In genomic region chr20:44056010-44056698, GRCh38 we compare ENCODE assay signal across 8 cellular contexts.
DNase-seq lines count a peak whose midpoint lies in the region; ATAC-seq, FAIRE-seq and TF ChIP-seq lines count a peak whose summit lies in the region.

No MANE protein-coding gene starts in this region.

- H3K27ac ChIP-seq in HepG2 (ENCODE audit: extremely low read length, insufficient read depth, low read length) (no peak overlapping the region), stomach (no peak overlapping the region)

- H3K36me3 ChIP-seq in HepG2 (replicated peaks in 1 of 2; ENCODE audit: control insufficient read depth in 1 of 2, insufficient read depth in 2 of 2, low read length in 2 of 2), result no peaks in the 10 kb centered on the region
- peaks cover 0 to 33% (median 10%) of the 10 kb centered on the region in 4 donors for H3K36me3 ChIP-seq in stomach

- TF ChIP-seq RAD21 in HepG2 (CRISPR knock-in tag; IDR thresholded peaks at IDR 0.05), result peak; percentile 80

- peaks cover 4 to 50% of the 10 kb centered on the region in 2 experiments; a peak in 3 of 5 replicates for H3K27me3 ChIP-seq in HepG2 (ENCODE audit: control insufficient read depth in 1 of 2, insufficient read depth in 2 of 2, low read length in 2 of 2)
- no peaks in the 10 kb centered on the region for H3K27me3 ChIP-seq in stomach

- BruUV-seq in HepG2 (replicated peaks; lab: Mats Ljungman, UMichigan), result no TSS peak

- no peaks in the 10 kb centered on the region for H4K20me1 ChIP-seq in HepG2 (ENCODE audit: insufficient read depth, low read length)

- 14% methylated on average over 13 of the region's 13 CpGs for WGBS in HepG2 (ENCODE audit: low lambda C conversion rate)
- 61 to 70% (median 66%) methylated on average over 13 of the region's 13 CpGs for WGBS in stomach, 5 donors

- in situ Hi-C loops in HepG2 (cut with HindIII; ENCODE audit: extremely low pct_ligation_motif_present, low pct_unique_long_range_greater_than_20kb), result no loop called here

- H3K9ac ChIP-seq in HepG2 (ENCODE audit: insufficient read depth, low read depth, low read length), result no peak overlapping the region

- no peaks in the 10 kb centered on the region for H3K4me1 ChIP-seq in HepG2 (ENCODE audit: insufficient read depth, low read length)
- no peaks in the 10 kb centered on the region for H3K4me1 ChIP-seq in stomach

- DNase-seq in A172 (ENCODE audit: low spot score), result peak; percentile 20
- no peak for DNase-seq in GM18507 (ENCODE audit: extremely low spot score, insufficient read length, low read depth)
- peak; percentile 39 to 53 for DNase-seq in SHP77 (lab: John Stamatoyannopoulos, UW)
- DNase-seq in astrocyte of the hippocampus (ENCODE audit: low read depth, low spot score), result peak; percentile 44
- DNase-seq in HepG2 (ENCODE audit: low spot score), result peak; percentile 61
- DNase-seq in stomach, result peak; percentile 29

- TF ChIP-seq POLR2A in HepG2 (IDR thresholded peaks at IDR 0.05; ENCODE audit: insufficient read depth in 1 of 2, low read depth in 2 of 2, low read length in 2 of 2), result no peak
- TF ChIP-seq POLR2A in stomach (IDR thresholded peaks at IDR 0.05), result no peak

- FAIRE-seq in GM18507 (lab: Jason Lieb, UNC) (peak; percentile 35), HepG2 (lab: Jason Lieb, UNC) (peak; percentile 40)

- H3K4me3 ChIP-seq in HepG2 (replicated peaks in 1 of 3; ENCODE audit: insufficient read depth in 1 of 3, low read depth in 2 of 3, low read length in 3 of 3) (no peak overlapping the region), stomach (no peak overlapping the region)

- H3K9me3 ChIP-seq in HepG2 (ENCODE audit: low read length), result no peaks in the 10 kb centered on the region
- peaks cover 0 to 13% (median 3%) of the 10 kb centered on the region in 4 donors for H3K9me3 ChIP-seq in stomach

- no peak overlapping the region for H3K4me2 ChIP-seq in HepG2 (ENCODE audit: low read depth, low read length)

- intact Hi-C loops in HepG2 (cut with micrococcal nuclease; ENCODE audit: unreplicated experiment), result loop anchor here (1.0 kb wide), 1 partner anchor 24 kb away; no protein-coding TSS in a partner anchor
- intact Hi-C loops in stomach (cut with DNase I; ENCODE audit: low total_unique reads), result no loop called here

- H3K79me2 ChIP-seq in HepG2 (ENCODE audit: insufficient read depth, low read length), result no peaks in the 10 kb centered on the region

- peak; percentile 98 for ATAC-seq in HepG2
- ATAC-seq in GM19452 (IDR thresholded peaks at IDR 0.05; ENCODE audit: unreplicated experiment), result no peak
- ATAC-seq in HG03108 (IDR thresholded peaks at IDR 0.05; ENCODE audit: unreplicated experiment), result no peak

- CTCF ChIA-PET in HepG2 (lab: Yijun Ruan, JAX; ENCODE audit: low intra/inter-chr PET ratio, low total read pairs), result interaction anchor here (1.3 to 3.5 kb wide), 2 partner anchors 24 to 134 kb away, joined by 6 to 57 read pairs; no protein-coding TSS in a partner anchor

- POLR2A ChIA-PET in HepG2 (lab: Yijun Ruan, JAX), result no interaction called here

- no peak overlapping the region for H2AFZ ChIP-seq in HepG2 (ENCODE audit: low read length)

- TF ChIP-seq CTCF in HepG2 (CRISPR knock-in tag; IDR thresholded peaks at IDR 0.05) (peak; percentile 82), stomach (IDR thresholded peaks at IDR 0.05) (peak in 1 of 7 experiments; percentile 12)

- TF ChIP-seq EP300 in HepG2 (IDR thresholded peaks at IDR 0.05; ENCODE audit: low read depth in 2 of 2, low read length in 2 of 2) (no peak), HepG2 (CRISPR knock-in tag; IDR thresholded peaks at IDR 0.05; ENCODE audit: borderline replicate concordance) (no peak), stomach (IDR thresholded peaks at IDR 0.05) (no peak)

TF ChIP-seq in HepG2, 621 proteins besides CTCF, POLR2A, EP300 and RAD21:
- peak; percentile 32 for TF ChIP-seq YY1 (IDR thresholded peaks at IDR 0.05; ENCODE audit: insufficient read depth, insufficient replicate concordance, low read depth, low read length)
- peak; percentile 89 for TF ChIP-seq XRCC5 (optimal IDR thresholded peaks at IDR 0.05; ENCODE audit: low read length)
- TF ChIP-seq ZNF598 (CRISPR knock-in tag; IDR thresholded peaks at IDR 0.05; ENCODE audit: borderline replicate concordance), result 0 out of 2 replicates have a peak, but pooled peaks have one; percentile 21
- 0 out of 2 replicates have a peak, but pooled peaks have one; percentile 14 for TF ChIP-seq SALL1 (CRISPR knock-in tag; IDR thresholded peaks at IDR 0.05)
- no peak for TF ChIP-seq CCAR2 (optimal IDR thresholded peaks at IDR 0.05; ENCODE audit: low read depth, low read length)
- peak; percentile 86 for TF ChIP-seq STAG1 (CRISPR knock-in tag; IDR thresholded peaks at IDR 0.05)
- TF ChIP-seq TEAD3 (CRISPR knock-in tag; optimal IDR thresholded peaks at IDR 0.05; ENCODE audit: borderline replicate concordance), result peak; percentile 47
- peak; percentile 64; the same call in 1 of the 2 replicates for TF ChIP-seq ZNF274 (CRISPR knock-in tag; IDR thresholded peaks at IDR 0.05)
- TF ChIP-seq SMC3 (IDR thresholded peaks at IDR 0.05; ENCODE audit: low read length), result peak; percentile 86
- TF ChIP-seq NFIB (CRISPR knock-in tag; IDR thresholded peaks at IDR 0.05; ENCODE audit: borderline replicate concordance), result no peak
- TF ChIP-seq ZNF788 (CRISPR knock-in tag; IDR thresholded peaks at IDR 0.05; ENCODE audit: borderline replicate concordance), result peak; percentile 38; the same call in 1 of the 2 replicates
- TF ChIP-seq ZBTB7B (CRISPR knock-in tag; IDR thresholded peaks at IDR 0.05), result no peak
- TF ChIP-seq BHLHE40 (IDR thresholded peaks at IDR 0.05; ENCODE audit: low read length), result 0 out of 2 replicates have a peak, but pooled peaks have one; percentile 4
- TF ChIP-seq ZNF280B (CRISPR knock-in tag; IDR thresholded peaks at IDR 0.05; ENCODE audit: borderline replicate concordance), result 0 out of 2 replicates have a peak, but pooled peaks have one; percentile 54
- no peak for TF ChIP-seq ZNF24 (IDR thresholded peaks at IDR 0.05)
- 0 out of 2 replicates have a peak, but pooled peaks have one; percentile 27 for TF ChIP-seq HES4 (CRISPR knock-in tag; IDR thresholded peaks at IDR 0.05; ENCODE audit: borderline replicate concordance)
- no peak for TF ChIP-seq CBX2 (IDR thresholded peaks at IDR 0.05; ENCODE audit: low read depth, low read length)
- no peak for TF ChIP-seq CBX2 (CRISPR knock-in tag; IDR thresholded peaks at IDR 0.05; ENCODE audit: low read depth)
- TF ChIP-seq MAZ (IDR thresholded peaks at IDR 0.05; ENCODE audit: borderline replicate concordance, low read depth, low read length), result no peak
- peak; percentile 29; the same call in 1 of the 2 replicates for TF ChIP-seq MAZ (CRISPR knock-in tag; IDR thresholded peaks at IDR 0.05; ENCODE audit: low read depth)
- TF ChIP-seq, protein P1, sequence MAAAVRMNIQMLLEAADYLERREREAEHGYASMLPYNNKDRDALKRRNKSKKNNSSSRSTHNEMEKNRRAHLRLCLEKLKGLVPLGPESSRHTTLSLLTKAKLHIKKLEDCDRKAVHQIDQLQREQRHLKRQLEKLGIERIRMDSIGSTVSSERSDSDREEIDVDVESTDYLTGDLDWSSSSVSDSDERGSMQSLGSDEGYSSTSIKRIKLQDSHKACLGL (CRISPR knock-in tag; IDR thresholded peaks at IDR 0.05), result 0 out of 2 replicates have a peak, but pooled peaks have one; percentile 1
- peak; percentile 16 for TF ChIP-seq ZFP36 (IDR thresholded peaks at IDR 0.05; ENCODE audit: borderline replicate concordance, low read depth, low read length, partially characterized antibody)
